Comparison of ENCODE assay signal across 8 cellular contexts in genomic region chr11:117828641-117829368, GRCh38. TPM values are rescaled to one million over a fixed set of nuclear protein-coding genes. Genes with fewer than 3 reads are reported as not detected.
DNase-seq lines count a peak whose midpoint lies in the region; ATAC-seq and TF ChIP-seq lines count a peak whose summit lies in the region.

No MANE protein-coding gene starts in this region.

- no peak overlapping the region for H2AFZ ChIP-seq in HCT116 (ENCODE audit: low read depth, low read length, poor library complexity, severe bottlenecking)

- ATAC-seq in HCT116 (peak; percentile 73), T-cell (replicated peaks in 1 of 4) (peak; percentile 81 to 94 (median 93))
- peak; percentile 93 for ATAC-seq in activated naive CD8-positive, alpha-beta T cell treated with anti-CD3 and anti-CD28 coated beads, Interleukin-2, amount 10 ng/mL, durations not matched to agents 7 days and 5 days (ENCODE audit: low read depth)

- H3K36me3 Mint-ChIP-seq in T-cell: no peaks in the 10 kb centered on the region
- no peaks in the 10 kb centered on the region for H3K36me3 Mint-ChIP-seq in activated naive CD8-positive, alpha-beta T cell treated with anti-CD3 and anti-CD28 coated beads, Interleukin-2, amount 10 ng/mL, durations not matched to agents 7 days and 5 days

- RAD21 ChIA-PET in HCT116 (lab: Charles Lee; ENCODE audit: low non-redundant PET in 1 of 2, low total read pairs in 2 of 2, uncharacterized antibody in 2 of 2, unreplicated experiment in 2 of 2): no interaction called here

- no peak for TF ChIP-seq POLR2A in HCT116 (IDR thresholded peaks at IDR 0.05; ENCODE audit: borderline replicate concordance, extremely low read depth, insufficient read depth, insufficient read length)

- POLR2A ChIA-PET in HCT116 (lab: Charles Lee) (no interaction called here), T-cell (lab: Charles Lee) (no interaction called here)
- POLR2A ChIA-PET in activated naive CD8-positive, alpha-beta T cell treated with anti-CD3 and anti-CD28 coated beads, Interleukin-2, amount 10 ng/mL, durations not matched to agents 7 days and 5 days (lab: Charles Lee): interaction anchor here (0.8 to 2.0 kb wide), 8 partner anchors 11 to 223 kb away, joined by 3 to 10 read pairs (median 5); partner anchors contain the start of gene IL10RA

- intact Hi-C loops in HCT116 (cut with micrococcal nuclease): no loop called here

- no peak for TF ChIP-seq RAD21 in HCT116 (IDR thresholded peaks at IDR 0.05; ENCODE audit: low read depth)

- H3K27ac ChIP-seq in HCT116 (ENCODE audit: low read depth, low read length): no peak overlapping the region; the same call in 1 of the 2 replicates

- H3K9me3 ChIP-seq in HCT116 (ENCODE audit: control insufficient read depth in 1 of 2, insufficient read depth in 1 of 2, low read depth in 1 of 2, low read length in 2 of 2): no peaks in the 10 kb centered on the region

- H3K9ac ChIP-seq in HCT116 (ENCODE audit: low read length): no peak overlapping the region

- peak; percentile 71 for DNase-seq in AG20443 (ENCODE audit: low spot score)
- no peak for DNase-seq in HCT116 (ENCODE audit: low read depth, low spot score)
- peak; percentile 50 to 90 (median 63) for DNase-seq in T-cell
- DNase-seq in activated naive CD8-positive, alpha-beta T cell treated with anti-CD3 and anti-CD28 coated beads, Interleukin-2, amount 10 ng/mL, durations not matched to agents 7 days and 5 days: peak; percentile 84
- DNase-seq in kidney glomerular epithelial cell (lab: John Stamatoyannopoulos, UW): peak; percentile 53
- peak; percentile 83 to 87 for DNase-seq in stimulated activated CD8-positive, alpha-beta memory T cell treated with anti-CD3 and anti-CD28 coated beads, Interleukin-2, amount 100 ng/mL, for 48 hours (ENCODE audit: low read depth in 2 of 2)
- no peak for DNase-seq in NCI-H82 (lab: John Stamatoyannopoulos, UW)
- DNase-seq in RKO (ENCODE audit: low spot score): no peak

- H3K4me1 ChIP-seq in HCT116 (ENCODE audit: control insufficient read depth in 1 of 2, insufficient read depth in 2 of 2, low read length in 2 of 2): peaks cover 9 to 20% of the 10 kb centered on the region in 2 experiments

- no peaks in the 10 kb centered on the region for H3K9me2 ChIP-seq in HCT116 (ENCODE audit: insufficient read depth)

- H3K4me3 Mint-ChIP-seq in T-cell: peak overlapping the region; percentile 17 to 60 (median 21)
- H3K4me3 Mint-ChIP-seq in activated naive CD8-positive, alpha-beta T cell treated with anti-CD3 and anti-CD28 coated beads, Interleukin-2, amount 10 ng/mL, durations not matched to agents 7 days and 5 days: peak overlapping the region; percentile 73

- H3K36me3 ChIP-seq in HCT116 (ENCODE audit: control insufficient read depth in 1 of 2, insufficient read depth in 2 of 2, low read length in 2 of 2): no peaks in the 10 kb centered on the region

- no peaks in the 10 kb centered on the region for H3K27me3 Mint-ChIP-seq in T-cell
- H3K27me3 Mint-ChIP-seq in activated naive CD8-positive, alpha-beta T cell treated with anti-CD3 and anti-CD28 coated beads, Interleukin-2, amount 10 ng/mL, durations not matched to agents 7 days and 5 days: no peaks in the 10 kb centered on the region

- peak overlapping the region; percentile 64 for H3K4me2 ChIP-seq in HCT116 (ENCODE audit: low read length)

- H3K9me3 Mint-ChIP-seq in T-cell: no peaks in the 10 kb centered on the region
- no peaks in the 10 kb centered on the region for H3K9me3 Mint-ChIP-seq in activated naive CD8-positive, alpha-beta T cell treated with anti-CD3 and anti-CD28 coated beads, Interleukin-2, amount 10 ng/mL, durations not matched to agents 7 days and 5 days

- H4K20me1 ChIP-seq in HCT116 (ENCODE audit: insufficient read depth): no peaks in the 10 kb centered on the region

- no peak for TF ChIP-seq CTCF in HCT116 (IDR thresholded peaks at IDR 0.05 in 2 of 3, conservative IDR thresholded peaks at IDR 0.05 in 1 of 3; ENCODE audit: borderline replicate concordance in 1 of 3, insufficient read depth in 1 of 3, low read depth in 2 of 3, low read length in 2 of 3)

- H3K4me3 ChIP-seq in HCT116 (replicated peaks in 1 of 2; ENCODE audit: low read depth in 1 of 2, low read length in 2 of 2): no peak overlapping the region; a peak in 1 of 4 replicates

- no peaks in the 10 kb centered on the region for H3K79me2 ChIP-seq in HCT116 (ENCODE audit: insufficient read depth, low read length)

- CTCF ChIA-PET in HCT116 (lab: Charles Lee): interaction anchor here (1.0 to 1.4 kb wide), 2 partner anchors 16 to 118 kb away, joined by 3 to 8 read pairs; no protein-coding TSS in a partner anchor
- CTCF ChIA-PET in T-cell (lab: Charles Lee): interaction anchor here (0.6 to 1.5 kb wide), 6 partner anchors 11 to 226 kb away, joined by 3 to 5 read pairs (median 3); no protein-coding TSS in a partner anchor

- peaks cover 54 to 74% (median 68%) of the 10 kb centered on the region in 3 donors for H3K4me1 Mint-ChIP-seq in T-cell
- H3K4me1 Mint-ChIP-seq in activated naive CD8-positive, alpha-beta T cell treated with anti-CD3 and anti-CD28 coated beads, Interleukin-2, amount 10 ng/mL, durations not matched to agents 7 days and 5 days: peaks cover 58% of the 10 kb centered on the region

- no TSS peak for BruUV-seq in HCT116 (replicated peaks; lab: Mats Ljungman, UMichigan)

- peak overlapping the region; percentile 78 to 80 for H3K27ac Mint-ChIP-seq in T-cell
- H3K27ac Mint-ChIP-seq in activated naive CD8-positive, alpha-beta T cell treated with anti-CD3 and anti-CD28 coated beads, Interleukin-2, amount 10 ng/mL, durations not matched to agents 7 days and 5 days: peak overlapping the region; percentile 94

- no peaks in the 10 kb centered on the region for H3K27me3 ChIP-seq in HCT116 (ENCODE audit: insufficient read depth, low read length)

TF ChIP-seq in HCT116, 20 proteins besides CTCF, POLR2A, EP300 and RAD21:
- no peak for TF ChIP-seq FOSL1 (IDR thresholded peaks at IDR 0.05; ENCODE audit: low read depth)
- no peak for TF ChIP-seq POLR2AphosphoS5 (IDR thresholded peaks at IDR 0.05; ENCODE audit: low read depth, low read length)
- TF ChIP-seq MAX (IDR thresholded peaks at IDR 0.05): no peak
- no peak for TF ChIP-seq REST (IDR thresholded peaks at IDR 0.05; ENCODE audit: low read depth)
- no peak for TF ChIP-seq EZH2phosphoT487 (IDR thresholded peaks at IDR 0.05; ENCODE audit: borderline replicate concordance)

RNA-seq across cellular contexts. Expression of gene FXYD2, which starts 4.3 kb away (rescaled TPM):
- total RNA-seq in HCT116 (2021; ENCODE audit: unreplicated experiment) (0.52 TPM), T-cell (10 to 100 TPM in 4 of 5 donors, 1 to 10 TPM in 1; 4.3 to 26.0 (median 14.7) TPM)
- 0.07 and 0.17 TPM in 2 replicates for polyA plus RNA-seq in HCT116 (2012)
- total RNA-seq in activated naive CD8-positive, alpha-beta T cell treated with anti-CD3 and anti-CD28 coated beads, Interleukin-2, amount 10 ng/mL, durations not matched to agents 7 days and 5 days: 10 to 100 TPM; 28.0 to 31.2 TPM

RNA-seq across cellular contexts. Expression of gene DSCAML1, which starts 31.8 kb away (rescaled TPM):
- total RNA-seq in HCT116 (2021; ENCODE audit: unreplicated experiment) (not detected), T-cell (1 to 10 TPM in 2 of 5 donors, under 1 TPM in 3; 0.15 to 2.4 (median 0.96) TPM)
- 0.01 and 0.03 TPM in 2 replicates for polyA plus RNA-seq in HCT116 (2012)
- 1 to 10 TPM; 1.4 to 3.1 TPM for total RNA-seq in activated naive CD8-positive, alpha-beta T cell treated with anti-CD3 and anti-CD28 coated beads, Interleukin-2, amount 10 ng/mL, durations not matched to agents 7 days and 5 days

RNA-seq across cellular contexts. Expression of gene FXYD6, which starts 47.7 kb away (rescaled TPM):
- total RNA-seq in HCT116 (2021; ENCODE audit: unreplicated experiment): 2.5 TPM
- polyA plus RNA-seq in HCT116 (2012): 2.3 and 3.1 TPM in 2 replicates
- under 1 TPM in 3 of 5 donors, not detected in 2; 0.38 to 0.73 (median 0.53) TPM for total RNA-seq in T-cell
- total RNA-seq in activated naive CD8-positive, alpha-beta T cell treated with anti-CD3 and anti-CD28 coated beads, Interleukin-2, amount 10 ng/mL, durations not matched to agents 7 days and 5 days: under 1 TPM in 1 of 2 experiments, not detected in 1; 0.31 TPM

Comparison
In these comparisons a context has a peak if more than half of its experiments do, and no peak if none do; other contexts are left out.
1. DNase-seq: peak in AG20443 (single experiment), T-cell (34 of 34), activated naive CD8-positive, alpha-beta T cell treated with anti-CD3 and anti-CD28 coated beads, Interleukin-2, amount 10 ng/mL, durations not matched to agents 7 days and 5 days (single experiment), kidney glomerular epithelial cell (single experiment) and stimulated activated CD8-positive, alpha-beta memory T cell treated with anti-CD3 and anti-CD28 coated beads, Interleukin-2, amount 100 ng/mL, for 48 hours (2 of 2); none in HCT116 (single experiment), NCI-H82 (single experiment) and RKO (single experiment).
2. Peak in every context shown above with its lines, with median percentiles within 50 percentile points of each other: ATAC-seq.